In genomic region chr1:205976708-205977107, GRCh38 we compare ENCODE assay signal across 1 cellular context.
TF ChIP-seq lines count a peak whose summit lies in the region.

No MANE protein-coding gene starts in this region.

TF ChIP-seq in HepG2, 621 proteins besides CTCF, POLR2A, EP300 and RAD21 (continues in another document):
- TF ChIP-seq NCOA5 (CRISPR knock-in tag; IDR thresholded peaks at IDR 0.05) = no peak
- TF ChIP-seq ZNF776 (CRISPR knock-in tag; IDR thresholded peaks at IDR 0.05) = no peak
- no peak for TF ChIP-seq ZNF552 (CRISPR knock-in tag; IDR thresholded peaks at IDR 0.05; ENCODE audit: borderline replicate concordance)
- TF ChIP-seq, protein P1, sequence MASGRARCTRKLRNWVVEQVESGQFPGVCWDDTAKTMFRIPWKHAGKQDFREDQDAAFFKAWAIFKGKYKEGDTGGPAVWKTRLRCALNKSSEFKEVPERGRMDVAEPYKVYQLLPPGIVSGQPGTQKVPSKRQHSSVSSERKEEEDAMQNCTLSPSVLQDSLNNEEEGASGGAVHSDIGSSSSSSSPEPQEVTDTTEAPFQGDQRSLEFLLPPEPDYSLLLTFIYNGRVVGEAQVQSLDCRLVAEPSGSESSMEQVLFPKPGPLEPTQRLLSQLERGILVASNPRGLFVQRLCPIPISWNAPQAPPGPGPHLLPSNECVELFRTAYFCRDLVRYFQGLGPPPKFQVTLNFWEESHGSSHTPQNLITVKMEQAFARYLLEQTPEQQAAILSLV (CRISPR knock-in tag; IDR thresholded peaks at IDR 0.05; ENCODE audit: borderline replicate concordance) = 0 out of 2 replicates have a peak, but pooled peaks have one; percentile 41
- TF ChIP-seq RBFOX2 (IDR thresholded peaks at IDR 0.05; ENCODE audit: low read depth, low read length) = no peak
- 0 out of 2 replicates have a peak, but pooled peaks have one; percentile 14 for TF ChIP-seq FOXA3 (CRISPR knock-in tag; IDR thresholded peaks at IDR 0.05)
- peak; percentile 48 for TF ChIP-seq FOSL2 (CRISPR knock-in tag; IDR thresholded peaks at IDR 0.05)
- TF ChIP-seq FOXP1 (IDR thresholded peaks at IDR 0.05) = no peak
- TF ChIP-seq FOXP1 (CRISPR knock-in tag; IDR thresholded peaks at IDR 0.05) = 0 out of 2 replicates have a peak, but pooled peaks have one; percentile 13
- no peak for TF ChIP-seq LCORL (IDR thresholded peaks at IDR 0.05)
- peak; percentile 49; the same call in 1 of the 2 replicates for TF ChIP-seq LCORL (CRISPR knock-in tag; IDR thresholded peaks at IDR 0.05)
- TF ChIP-seq, protein P2, sequence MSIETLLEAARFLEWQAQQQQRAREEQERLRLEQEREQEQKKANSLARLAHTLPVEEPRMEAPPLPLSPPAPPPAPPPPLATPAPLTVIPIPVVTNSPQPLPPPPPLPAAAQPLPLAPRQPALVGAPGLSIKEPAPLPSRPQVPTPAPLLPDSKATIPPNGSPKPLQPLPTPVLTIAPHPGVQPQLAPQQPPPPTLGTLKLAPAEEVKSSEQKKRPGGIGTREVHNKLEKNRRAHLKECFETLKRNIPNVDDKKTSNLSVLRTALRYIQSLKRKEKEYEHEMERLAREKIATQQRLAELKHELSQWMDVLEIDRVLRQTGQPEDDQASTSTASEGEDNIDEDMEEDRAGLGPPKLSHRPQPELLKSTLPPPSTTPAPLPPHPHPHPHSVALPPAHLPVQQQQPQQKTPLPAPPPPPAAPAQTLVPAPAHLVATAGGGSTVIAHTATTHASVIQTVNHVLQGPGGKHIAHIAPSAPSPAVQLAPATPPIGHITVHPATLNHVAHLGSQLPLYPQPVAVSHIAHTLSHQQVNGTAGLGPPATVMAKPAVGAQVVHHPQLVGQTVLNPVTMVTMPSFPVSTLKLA (IDR thresholded peaks at IDR 0.05) = peak; percentile 20; the same call in 1 of the 2 replicates
- peak; percentile 59 for TF ChIP-seq TFE3 (CRISPR knock-in tag; IDR thresholded peaks at IDR 0.05)
- TF ChIP-seq MLX (CRISPR knock-in tag; IDR thresholded peaks at IDR 0.05) = peak; percentile 82
- TF ChIP-seq ZNF3 (CRISPR knock-in tag; IDR thresholded peaks at IDR 0.05) = no peak
- TF ChIP-seq NBN (conservative IDR thresholded peaks at IDR 0.05) = no peak
- no peak for TF ChIP-seq MXI1 (IDR thresholded peaks at IDR 0.05; ENCODE audit: borderline replicate concordance, low read depth, low read length)
- TF ChIP-seq ZBTB2 (CRISPR knock-in tag; IDR thresholded peaks at IDR 0.05; ENCODE audit: low read depth) = no peak
- TF ChIP-seq BHLHE40 (IDR thresholded peaks at IDR 0.05; ENCODE audit: low read length) = peak; percentile 90
- 0 out of 2 replicates have a peak, but pooled peaks have one; percentile 21 for TF ChIP-seq ZNF350 (CRISPR knock-in tag; IDR thresholded peaks at IDR 0.05; ENCODE audit: borderline replicate concordance, low read depth)
- no peak for TF ChIP-seq ARID4A (CRISPR knock-in tag; IDR thresholded peaks at IDR 0.05; ENCODE audit: borderline replicate concordance)
- no peak for TF ChIP-seq SCMH1 (CRISPR knock-in tag; IDR thresholded peaks at IDR 0.05; ENCODE audit: borderline replicate concordance)
- TF ChIP-seq ZNF850 (CRISPR knock-in tag; conservative IDR thresholded peaks at IDR 0.05) = no peak
- peak; percentile 46; the same call in 1 of the 2 replicates for TF ChIP-seq HNF4A (CRISPR knock-in tag; IDR thresholded peaks at IDR 0.05)
- no peak for TF ChIP-seq ZNF382 (CRISPR knock-in tag; IDR thresholded peaks at IDR 0.05; ENCODE audit: borderline replicate concordance)
- no peak for TF ChIP-seq TSC22D2 (CRISPR knock-in tag; IDR thresholded peaks at IDR 0.05; ENCODE audit: borderline replicate concordance)
- no peak for TF ChIP-seq ZNF790 (CRISPR knock-in tag; IDR thresholded peaks at IDR 0.05; ENCODE audit: borderline replicate concordance)
- TF ChIP-seq, protein P3, sequence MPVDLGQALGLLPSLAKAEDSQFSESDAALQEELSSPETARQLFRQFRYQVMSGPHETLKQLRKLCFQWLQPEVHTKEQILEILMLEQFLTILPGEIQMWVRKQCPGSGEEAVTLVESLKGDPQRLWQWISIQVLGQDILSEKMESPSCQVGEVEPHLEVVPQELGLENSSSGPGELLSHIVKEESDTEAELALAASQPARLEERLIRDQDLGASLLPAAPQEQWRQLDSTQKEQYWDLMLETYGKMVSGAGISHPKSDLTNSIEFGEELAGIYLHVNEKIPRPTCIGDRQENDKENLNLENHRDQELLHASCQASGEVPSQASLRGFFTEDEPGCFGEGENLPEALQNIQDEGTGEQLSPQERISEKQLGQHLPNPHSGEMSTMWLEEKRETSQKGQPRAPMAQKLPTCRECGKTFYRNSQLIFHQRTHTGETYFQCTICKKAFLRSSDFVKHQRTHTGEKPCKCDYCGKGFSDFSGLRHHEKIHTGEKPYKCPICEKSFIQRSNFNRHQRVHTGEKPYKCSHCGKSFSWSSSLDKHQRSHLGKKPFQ (CRISPR knock-in tag; IDR thresholded peaks at IDR 0.05; ENCODE audit: insufficient replicate concordance) = peak; percentile 94
- no peak for TF ChIP-seq HOXA3 (CRISPR knock-in tag; IDR thresholded peaks at IDR 0.05)
- TF ChIP-seq RBM22 (optimal IDR thresholded peaks at IDR 0.05; ENCODE audit: low read length) = no peak
- TF ChIP-seq ZBTB26 (CRISPR knock-in tag; IDR thresholded peaks at IDR 0.05; ENCODE audit: borderline replicate concordance) = peak; percentile 59; the same call in 1 of the 2 replicates
- TF ChIP-seq ZNF331 (CRISPR knock-in tag; IDR thresholded peaks at IDR 0.05) = peak; percentile 48; the same call in 1 of the 2 replicates
- TF ChIP-seq SOX5 (CRISPR knock-in tag; IDR thresholded peaks at IDR 0.05; ENCODE audit: borderline replicate concordance) = peak; percentile 41; the same call in 1 of the 2 replicates
- 0 out of 2 replicates have a peak, but pooled peaks have one; percentile 8 for TF ChIP-seq FOXK1 (CRISPR knock-in tag; IDR thresholded peaks at IDR 0.05; ENCODE audit: borderline replicate concordance, low read depth)
- no peak for TF ChIP-seq ZBTB4 (CRISPR knock-in tag; IDR thresholded peaks at IDR 0.05; ENCODE audit: borderline replicate concordance)
- TF ChIP-seq, protein P4, sequence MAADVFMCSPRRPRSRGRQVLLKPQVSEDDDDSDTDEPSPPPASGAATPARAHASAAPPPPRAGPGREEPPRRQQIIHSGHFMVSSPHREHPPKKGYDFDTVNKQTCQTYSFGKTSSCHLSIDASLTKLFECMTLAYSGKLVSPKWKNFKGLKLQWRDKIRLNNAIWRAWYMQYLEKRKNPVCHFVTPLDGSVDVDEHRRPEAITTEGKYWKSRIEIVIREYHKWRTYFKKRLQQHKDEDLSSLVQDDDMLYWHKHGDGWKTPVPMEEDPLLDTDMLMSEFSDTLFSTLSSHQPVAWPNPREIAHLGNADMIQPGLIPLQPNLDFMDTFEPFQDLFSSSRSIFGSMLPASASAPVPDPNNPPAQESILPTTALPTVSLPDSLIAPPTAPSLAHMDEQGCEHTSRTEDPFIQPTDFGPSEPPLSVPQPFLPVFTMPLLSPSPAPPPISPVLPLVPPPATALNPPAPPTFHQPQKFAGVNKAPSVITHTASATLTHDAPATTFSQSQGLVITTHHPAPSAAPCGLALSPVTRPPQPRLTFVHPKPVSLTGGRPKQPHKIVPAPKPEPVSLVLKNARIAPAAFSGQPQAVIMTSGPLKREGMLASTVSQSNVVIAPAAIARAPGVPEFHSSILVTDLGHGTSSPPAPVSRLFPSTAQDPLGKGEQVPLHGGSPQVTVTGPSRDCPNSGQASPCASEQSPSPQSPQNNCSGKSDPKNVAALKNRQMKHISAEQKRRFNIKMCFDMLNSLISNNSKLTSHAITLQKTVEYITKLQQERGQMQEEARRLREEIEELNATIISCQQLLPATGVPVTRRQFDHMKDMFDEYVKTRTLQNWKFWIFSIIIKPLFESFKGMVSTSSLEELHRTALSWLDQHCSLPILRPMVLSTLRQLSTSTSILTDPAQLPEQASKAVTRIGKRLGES (CRISPR knock-in tag; IDR thresholded peaks at IDR 0.05; ENCODE audit: borderline replicate concordance) = peak; percentile 89; the same call in 1 of the 2 replicates
- TF ChIP-seq SALL1 (CRISPR knock-in tag; IDR thresholded peaks at IDR 0.05) = peak; percentile 33; the same call in 1 of the 2 replicates
- TF ChIP-seq ZC3H4 (CRISPR knock-in tag; IDR thresholded peaks at IDR 0.05; ENCODE audit: borderline replicate concordance) = no peak
- TF ChIP-seq ZNF547 (CRISPR knock-in tag; IDR thresholded peaks at IDR 0.05) = no peak
- peak; percentile 42; the same call in 1 of the 2 replicates for TF ChIP-seq GATAD2A (CRISPR knock-in tag; IDR thresholded peaks at IDR 0.05)
- TF ChIP-seq SAP130 (CRISPR knock-in tag; IDR thresholded peaks at IDR 0.05; ENCODE audit: low read depth) = peak; percentile 53; the same call in 1 of the 2 replicates
